In genomic region chr7:75937958-75938786, GRCh38 we compare ENCODE assay signal across 8 cellular contexts. TPM values are rescaled to one million over a fixed set of nuclear protein-coding genes. Genes with fewer than 3 reads are reported as not detected.
DNase-seq lines count a peak whose midpoint lies in the region; ATAC-seq and TF ChIP-seq lines count a peak whose summit lies in the region.

No MANE protein-coding gene starts in this region.

- TF ChIP-seq CTCF in astrocyte of the spinal cord (IDR thresholded peaks at IDR 0.05; ENCODE audit: low read depth, low read length): no peak
- no peak for TF ChIP-seq CTCF in smooth muscle cell (IDR thresholded peaks at IDR 0.05; ENCODE audit: borderline replicate concordance, insufficient read depth, poor library complexity, severe bottlenecking)

- H3K27me3 ChIP-seq in smooth muscle cell (ENCODE audit: low read depth): no peaks in the 10 kb centered on the region

- ATAC-seq in GM18909 (IDR thresholded peaks at IDR 0.05; ENCODE audit: poor library complexity, unreplicated experiment): no peak
- ATAC-seq in HG02588 (IDR thresholded peaks at IDR 0.05; ENCODE audit: unreplicated experiment): no peak
- ATAC-seq in GM21423 (IDR thresholded peaks at IDR 0.05; ENCODE audit: unreplicated experiment): no peak
- ATAC-seq in GM18867 (IDR thresholded peaks at IDR 0.05; ENCODE audit: unreplicated experiment): no peak

- H3K36me3 ChIP-seq in smooth muscle cell (ENCODE audit: low read depth): no peaks in the 10 kb centered on the region

- H3K9ac ChIP-seq in smooth muscle cell (ENCODE audit: low read depth): no peak overlapping the region

- no peaks in the 10 kb centered on the region for H3K9me3 ChIP-seq in smooth muscle cell (replicated peaks; ENCODE audit: low read depth)

- DNase-seq in HCEC 1CT (peak; percentile 89), astrocyte of the spinal cord (ENCODE audit: low read depth, low spot score) (peak; percentile 82), iPS-NIHi11 (ENCODE audit: low spot score) (peak; percentile 35), smooth muscle cell (lab: John Stamatoyannopoulos, UW; ENCODE audit: unreplicated experiment) (peak; percentile 17)

- H3K4me3 ChIP-seq in astrocyte of the spinal cord (ENCODE audit: low read depth, low read length) (no peak overlapping the region), smooth muscle cell (no peak overlapping the region)

- H3K79me2 ChIP-seq in smooth muscle cell (ENCODE audit: low read depth): peaks cover 6% of the 10 kb centered on the region

- no peak overlapping the region for H3K4me2 ChIP-seq in smooth muscle cell

- 49% methylated on average over 15 of the region's 15 CpGs for WGBS in smooth muscle cell (ENCODE audit: low lambda C conversion rate)

- H3K4me1 ChIP-seq in smooth muscle cell (ENCODE audit: low read depth): no peaks in the 10 kb centered on the region

- no peak overlapping the region for H2AFZ ChIP-seq in smooth muscle cell (ENCODE audit: low read depth)

- H4K20me1 ChIP-seq in smooth muscle cell (ENCODE audit: low read depth): peaks cover 22% of the 10 kb centered on the region

- in situ Hi-C loops in astrocyte of the spinal cord (cut with HindIII; ENCODE audit: low sequenced_read_pairs): no loop called here

- peak overlapping the region; percentile 31 for H3K27ac ChIP-seq in smooth muscle cell (ENCODE audit: low read depth)

- H3F3A ChIP-seq in smooth muscle cell (ENCODE audit: low read depth): no peaks in the 10 kb centered on the region

RNA-seq across cellular contexts. Expression of gene POR, which starts 23.2 kb away (rescaled TPM):
- 28.3 and 46.7 TPM in 2 replicates for total RNA-seq in smooth muscle cell
- 52.7 and 63.4 TPM in 2 replicates for polyA plus RNA-seq in smooth muscle cell

RNA-seq across cellular contexts. Expression of gene TMEM120A, which starts 56.2 kb away (rescaled TPM):
- 20.3 and 42.9 TPM in 2 replicates for total RNA-seq in smooth muscle cell
- 37.2 and 45.5 TPM in 2 replicates for polyA plus RNA-seq in smooth muscle cell

RNA-seq across cellular contexts. Expression of gene RHBDD2, which starts 59.3 kb away (rescaled TPM):
- 36.6 and 43.9 TPM in 2 replicates for total RNA-seq in smooth muscle cell
- 97.6 and 105 TPM in 2 replicates for polyA plus RNA-seq in smooth muscle cell

Comparison
In these comparisons a context has a peak if more than half of its experiments do, and no peak if none do; other contexts are left out.
1. DNase-seq: peak in every context shown above with its lines; median percentile 89 in HCEC 1CT; 82 in astrocyte of the spinal cord; 35 in iPS-NIHi11; 17 in smooth muscle cell.